Comparison of ENCODE assay signal across 33 cellular contexts in genomic region chr10:63375006-63375405, GRCh38.
DNase-seq lines count a peak whose midpoint lies in the region; ATAC-seq and TF ChIP-seq lines count a peak whose summit lies in the region.
"Had no signal": no experiment of that assay in that cellular context is flagged by ENCODE, and none has a peak within 500 bp of the region (broad histone marks: within the 10 kb centered on the region; RNA-seq: fewer than 3 reads in every experiment).

No MANE protein-coding gene starts in this region.

- H3K27me3 ChIP-seq in A673 (replicated peaks; ENCODE audit: insufficient read depth, low read depth, low read length, poor library complexity) (no peaks in the 10 kb centered on the region), lower lobe of right lung (ENCODE audit: low read depth) (no peaks in the 10 kb centered on the region)
- H3K27me3 ChIP-seq: breast epithelium, stomach, thyroid gland had no signal

- H3K27ac ChIP-seq in A673 (ENCODE audit: low read depth, low read length, poor library complexity, severe bottlenecking) = peak overlapping the region; percentile 38
- H3K27ac ChIP-seq in lower lobe of right lung = no peak overlapping the region
- H3K27ac ChIP-seq: A549, PC-9, stomach, thyroid gland had no signal

- intact Hi-C loops in A673 (cut with micrococcal nuclease; ENCODE audit: unreplicated experiment) = no loop called here
- intact Hi-C loops in lower lobe of right lung (cut with DNase I) = no loop called here

- no TSS peak for BruUV-seq in A673 (replicated peaks; lab: Mats Ljungman, UMichigan)

- H3K9me3 ChIP-seq in A673 (ENCODE audit: low read depth, low read length, poor library complexity, severe bottlenecking) = no peaks in the 10 kb centered on the region
- H3K9me3 ChIP-seq in lower lobe of right lung = no peaks in the 10 kb centered on the region
- H3K9me3 ChIP-seq: A549, breast epithelium, stomach, thyroid gland had no signal

- TF ChIP-seq CTCF in A673 (conservative IDR thresholded peaks at IDR 0.05; ENCODE audit: low read depth, low read length) = no peak
- no peak for TF ChIP-seq CTCF in fibroblast of mammary gland (conservative IDR thresholded peaks at IDR 0.05; ENCODE audit: control insufficient read depth, insufficient read depth, low read depth, low read length)
- TF ChIP-seq CTCF in lower lobe of right lung (IDR thresholded peaks at IDR 0.05) = no peak

- ATAC-seq in HG03460 (IDR thresholded peaks at IDR 0.05; ENCODE audit: unreplicated experiment) (no peak), lower lobe of right lung (no peak)
- ATAC-seq: A549; activated CD8-positive, alpha-beta memory T cell treated with anti-CD3 and anti-CD28 coated beads, Interleukin-2, amount 10 ng/mL, durations not matched to agents 7 days and 5 days; activated T-cell treated with anti-CD3 and anti-CD28 coated beads, Interleukin-2, amount 50 U/mL, for 72 hours; naive thymus-derived CD4-positive, alpha-beta T cell; WTC11 had no signal

- CTCF ChIA-PET in A673 (lab: Charles Lee) = no interaction called here

- H3K36me3 ChIP-seq in A673 (ENCODE audit: insufficient read depth, low read length, poor library complexity, severe bottlenecking) (no peaks in the 10 kb centered on the region), lower lobe of right lung (peaks cover 10% of the 10 kb centered on the region)
- H3K36me3 ChIP-seq: breast epithelium, thyroid gland had no signal

- DNase-seq in A673 (ENCODE audit: low spot score) (peak; percentile 30), HCEC 1CT (peak; percentile 53), amniotic epithelial cell (ENCODE audit: low read depth) (peak; percentile 40), fibroblast of mammary gland (ENCODE audit: low read depth) (peak; percentile 48), NCI-H1417 (lab: John Stamatoyannopoulos, UW) (no peak), NCI-H1417 treated with DMSO at 0.1 percent for 48 hours (lab: John Stamatoyannopoulos, UW) (no peak), lower lobe of right lung (no peak)
- DNase-seq: activated CD4-positive, alpha-beta T cell treated with anti-CD3 and anti-CD28 coated beads, Interleukin-2, amount 50 U/mL, for 1 hour; activated CD8-positive, alpha-beta memory T cell treated with anti-CD3 and anti-CD28 coated beads, Interleukin-2, amount 10 ng/mL, durations not matched to agents 7 days and 5 days; activated naive CD4-positive, alpha-beta T cell treated with anti-CD3 and anti-CD28 coated beads for 36 hours; activated T-cell treated with anti-CD3 and anti-CD28 coated beads, Interleukin-2, amount 50 U/mL, for 72 hours; amygdala; H9; hypothalamus; KG1; left ventricle myocardium superior; midbrain; naive thymus-derived CD4-positive, alpha-beta T cell; NCI-H187 treated with DMSO at 0.1 percent for 48 hours; NCI-H526; NK-92 treated with Interleukin-12 subunit alpha and Interleukin-12 subunit beta, amount 100 ng/mL, for 24 hours; PC-9; SHP77 treated with DMSO at 0.1 percent for 48 hours; stimulated activated CD8-positive, alpha-beta memory T cell treated with anti-CD3 and anti-CD28 coated beads, Interleukin-4, amount 100 ng/mL, for 48 hours; stomach; T1000; thyroid gland had no signal

- POLR2A ChIA-PET in A673 (lab: Charles Lee; ENCODE audit: low non-redundant PET) = no interaction called here

- H3K4me3 ChIP-seq in A673 (ENCODE audit: low read depth, low read length, poor library complexity, severe bottlenecking) = no peak overlapping the region
- no peak overlapping the region for H3K4me3 ChIP-seq in fibroblast of mammary gland (ENCODE audit: control insufficient read depth, low read depth, low read length)
- no peak overlapping the region for H3K4me3 ChIP-seq in lower lobe of right lung
- H3K4me3 ChIP-seq: A549, breast epithelium, coronary artery, PC-9, skin epidermis, stomach, thyroid gland had no signal

- H3K4me1 ChIP-seq in A673 (ENCODE audit: insufficient read depth, low read length, poor library complexity, severe bottlenecking) (peaks cover 25% of the 10 kb centered on the region), lower lobe of right lung (peaks cover 5% of the 10 kb centered on the region)
- H3K4me1 ChIP-seq: A549, breast epithelium had no signal

Comparison
In these comparisons a context has a peak if more than half of its experiments do, and no peak if none do; other contexts are left out.
1. DNase-seq: peak in A673 (single experiment), HCEC 1CT (single experiment), amniotic epithelial cell (single experiment) and fibroblast of mammary gland (single experiment); none in NCI-H1417 (0 of 3), NCI-H1417 treated with DMSO at 0.1 percent for 48 hours (single experiment) and lower lobe of right lung (single experiment).